In genomic region chr5:168072665-168073064, GRCh38 we compare ENCODE assay signal across 19 cellular contexts.
"Had no signal": no experiment of that assay in that cellular context is flagged by ENCODE, and none has a peak within 500 bp of the region (broad histone marks: within the 10 kb centered on the region; RNA-seq: fewer than 3 reads in every experiment).

No MANE protein-coding gene starts in this region.

- H3K4me3 ChIP-seq: body of pancreas, cardiac muscle cell, gastroesophageal sphincter, upper lobe of right lung had no signal

- H3K4me1 ChIP-seq: body of pancreas, gastroesophageal sphincter, upper lobe of right lung had no signal

- H3K9me3 Mint-ChIP-seq: activated CD4-positive, alpha-beta memory T cell treated with anti-CD3 and anti-CD28 coated beads, Interleukin-2, amount 10 ng/mL, durations not matched to agents 7 days and 5 days; activated naive CD4-positive, alpha-beta T cell treated with anti-CD3 and anti-CD28 coated beads for 36 hours; activated T-cell treated with anti-CD3 and anti-CD28 coated beads, Interleukin-2, amount 50 U/mL, for 72 hours; endodermal cell; nephron progenitor cell had no signal

- H3K36me3 ChIP-seq: cardiac muscle cell, gastroesophageal sphincter, upper lobe of right lung had no signal

- H3K4me1 Mint-ChIP-seq: endodermal cell, nephron progenitor cell had no signal

- H3K27me3 ChIP-seq: body of pancreas, cardiac muscle cell, gastroesophageal sphincter, upper lobe of right lung had no signal

- H3K36me3 Mint-ChIP-seq: stimulated activated naive B cell treated with anti-CD40 and anti-IgM and Interleukin-4, amounts not matched to agents 10 μg/mL and 1 μg/mL and 100 μg/mL, for 72 hours had no signal

- H3K27me3 Mint-ChIP-seq: stimulated activated naive B cell treated with anti-CD40 and anti-IgM and Interleukin-4, amounts not matched to agents 10 μg/mL and 1 μg/mL and 100 μg/mL, for 72 hours had no signal

- H3K4me3 Mint-ChIP-seq: activated CD4-positive, alpha-beta memory T cell treated with anti-CD3 and anti-CD28 coated beads, Interleukin-2, amount 10 ng/mL, durations not matched to agents 7 days and 5 days; activated naive CD4-positive, alpha-beta T cell treated with anti-CD3 and anti-CD28 coated beads for 36 hours; activated T-cell treated with anti-CD3 and anti-CD28 coated beads, Interleukin-2, amount 50 U/mL, for 72 hours; endodermal cell; nephron progenitor cell; stimulated activated naive B cell treated with anti-CD40 and anti-IgM and Interleukin-4, amounts not matched to agents 10 μg/mL and 1 μg/mL and 100 μg/mL, for 72 hours; T-helper 17 cell had no signal

- H3K27ac Mint-ChIP-seq: activated CD4-positive, alpha-beta memory T cell treated with anti-CD3 and anti-CD28 coated beads, Interleukin-2, amount 10 ng/mL, durations not matched to agents 7 days and 5 days; activated naive CD4-positive, alpha-beta T cell treated with anti-CD3 and anti-CD28 coated beads for 36 hours; activated T-cell treated with anti-CD3 and anti-CD28 coated beads, Interleukin-2, amount 50 U/mL, for 72 hours; nephron progenitor cell; stimulated activated naive B cell treated with anti-CD40 and anti-IgM and Interleukin-4, amounts not matched to agents 10 μg/mL and 1 μg/mL and 100 μg/mL, for 72 hours; T-helper 17 cell had no signal

- H3K27ac ChIP-seq: body of pancreas, cardiac muscle cell, gastroesophageal sphincter, upper lobe of right lung had no signal

- H3K9me3 ChIP-seq: body of pancreas, gastroesophageal sphincter, upper lobe of right lung had no signal

- DNase-seq: activated CD4-positive, alpha-beta memory T cell treated with anti-CD3 and anti-CD28 coated beads, Interleukin-2, amount 10 ng/mL, durations not matched to agents 7 days and 5 days; activated CD4-positive, alpha-beta T cell treated with anti-CD3 and anti-CD28 coated beads for 48 hours; activated effector memory CD4-positive, alpha-beta T cell treated with Interleukin-2 at 50 U/mL for 16 hours; activated naive CD4-positive, alpha-beta T cell treated with anti-CD3 and anti-CD28 coated beads for 36 hours; activated T-cell treated with anti-CD3 and anti-CD28 coated beads, Interleukin-2, amount 50 U/mL, for 72 hours; amygdala; body of pancreas; cortex of kidney; endodermal cell; head of caudate nucleus; nephron progenitor cell; occipital lobe; small intestine; stimulated activated CD4-positive, alpha-beta T cell treated with anti-CD3 and anti-CD28 coated beads, Interleukin-2, amount 100 ng/mL, for 24 hours; stimulated activated naive B cell treated with anti-CD40 and anti-IgM and Interleukin-4, amounts not matched to agents 10 μg/mL and 1 μg/mL and 100 μg/mL, for 72 hours; T-helper 17 cell; upper lobe of right lung had no signal

- ATAC-seq: activated T-cell treated with anti-CD3 and anti-CD28 coated beads, Interleukin-2, amount 50 U/mL, for 72 hours; body of pancreas; gastroesophageal sphincter; stimulated activated naive B cell treated with anti-CD40 and anti-IgM and Interleukin-4, amounts not matched to agents 10 μg/mL and 1 μg/mL and 100 μg/mL, for 72 hours; T-helper 17 cell; upper lobe of right lung had no signal
